In the genomic region with DNA sequence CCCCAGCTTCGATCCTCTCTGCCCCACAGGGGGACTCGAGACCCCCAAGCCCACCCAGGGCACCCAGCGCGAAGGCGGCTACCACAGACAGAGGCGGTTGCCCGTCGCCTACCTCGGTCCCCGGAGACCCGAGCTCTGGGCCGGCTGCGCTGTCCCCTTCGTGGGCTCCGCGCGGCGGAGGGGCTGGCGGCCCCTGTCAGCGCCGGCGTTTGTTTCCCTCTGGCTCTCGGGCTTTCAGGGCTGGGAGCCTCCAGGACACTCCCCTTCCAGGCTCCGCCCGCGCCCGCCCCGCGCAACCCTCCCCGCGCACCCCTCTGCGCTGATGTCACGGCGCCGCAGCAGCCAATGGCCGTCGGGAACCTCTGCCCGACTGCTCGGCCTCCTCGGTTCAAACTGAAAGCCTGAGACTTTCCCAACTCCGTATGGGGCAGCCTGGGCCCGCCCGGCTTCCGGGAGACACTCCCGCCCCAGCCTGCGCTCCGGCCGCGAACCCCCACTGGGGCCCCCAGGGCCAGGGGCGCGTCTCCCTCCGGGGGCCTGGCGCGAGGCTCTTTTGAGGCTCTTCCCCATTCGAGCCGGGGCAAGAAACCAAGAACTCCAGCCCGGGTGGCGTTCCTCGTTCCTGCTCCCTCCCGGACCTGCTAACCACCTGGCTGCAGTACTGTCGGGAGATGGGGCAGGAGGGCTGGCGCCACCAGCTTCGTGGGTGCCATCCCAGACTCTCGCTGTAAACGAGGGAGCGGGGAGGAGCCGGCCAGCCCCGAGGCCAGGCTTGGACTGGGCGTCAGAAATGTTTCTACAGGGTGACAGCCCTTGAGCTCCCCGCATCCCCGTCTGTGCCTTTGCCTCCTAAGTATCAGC, we compare ENCODE assay signal across 1 cellular context.
A peak's percentile ranks its signal among the peaks of the same experiment; 100 is the strongest.
TF ChIP-seq lines count a peak whose summit lies in the region.

A gene with protein sequence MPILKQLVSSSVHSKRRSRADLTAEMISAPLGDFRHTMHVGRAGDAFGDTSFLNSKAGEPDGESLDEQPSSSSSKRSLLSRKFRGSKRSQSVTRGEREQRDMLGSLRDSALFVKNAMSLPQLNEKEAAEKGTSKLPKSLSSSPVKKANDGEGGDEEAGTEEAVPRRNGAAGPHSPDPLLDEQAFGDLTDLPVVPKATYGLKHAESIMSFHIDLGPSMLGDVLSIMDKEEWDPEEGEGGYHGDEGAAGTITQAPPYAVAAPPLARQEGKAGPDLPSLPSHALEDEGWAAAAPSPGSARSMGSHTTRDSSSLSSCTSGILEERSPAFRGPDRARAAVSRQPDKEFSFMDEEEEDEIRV (minus strand): TSS at position 221 of the 861 bp plus-strand sequence. CDS start 25,501 bp downstream, outside the sequence.

TF ChIP-seq in HepG2, 621 proteins besides CTCF, POLR2A, EP300 and RAD21 (continued from another document and continues in another):
- TF ChIP-seq, protein P1, sequence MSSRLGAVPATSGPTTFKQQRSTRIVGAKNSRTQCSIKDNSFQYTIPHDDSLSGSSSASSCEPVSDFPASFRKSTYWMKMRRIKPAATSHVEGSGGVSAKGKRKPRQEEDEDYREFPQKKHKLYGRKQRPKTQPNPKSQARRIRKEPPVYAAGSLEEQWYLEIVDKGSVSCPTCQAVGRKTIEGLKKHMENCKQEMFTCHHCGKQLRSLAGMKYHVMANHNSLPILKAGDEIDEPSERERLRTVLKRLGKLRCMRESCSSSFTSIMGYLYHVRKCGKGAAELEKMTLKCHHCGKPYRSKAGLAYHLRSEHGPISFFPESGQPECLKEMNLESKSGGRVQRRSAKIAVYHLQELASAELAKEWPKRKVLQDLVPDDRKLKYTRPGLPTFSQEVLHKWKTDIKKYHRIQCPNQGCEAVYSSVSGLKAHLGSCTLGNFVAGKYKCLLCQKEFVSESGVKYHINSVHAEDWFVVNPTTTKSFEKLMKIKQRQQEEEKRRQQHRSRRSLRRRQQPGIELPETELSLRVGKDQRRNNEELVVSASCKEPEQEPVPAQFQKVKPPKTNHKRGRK (CRISPR knock-in tag; IDR thresholded peaks at IDR 0.05): no peak
- TF ChIP-seq PHF21A (CRISPR knock-in tag; IDR thresholded peaks at IDR 0.05) (peak; percentile 93), SP2 (CRISPR knock-in tag; IDR thresholded peaks at IDR 0.05) (peak; percentile 44; the same call in 1 of the 2 replicates), ESRRA (CRISPR knock-in tag; IDR thresholded peaks at IDR 0.05; ENCODE audit: low read depth) (peak; percentile 75; the same call in 1 of the 2 replicates), ONECUT2 (CRISPR knock-in tag; IDR thresholded peaks at IDR 0.05) (0 out of 2 replicates have a peak, but pooled peaks have one; percentile 36), ZNF3 (CRISPR knock-in tag; IDR thresholded peaks at IDR 0.05) (no peak), CCDC6 (CRISPR knock-in tag; IDR thresholded peaks at IDR 0.05) (peak; percentile 87), HOXA9 (CRISPR knock-in tag; IDR thresholded peaks at IDR 0.05; ENCODE audit: borderline replicate concordance) (peak; percentile 38; the same call in 1 of the 2 replicates), ZNF138 (CRISPR knock-in tag; IDR thresholded peaks at IDR 0.05; ENCODE audit: low read depth) (peak; percentile 34; the same call in 1 of the 2 replicates), GFI1 (CRISPR knock-in tag; IDR thresholded peaks at IDR 0.05; ENCODE audit: borderline replicate concordance) (peak; percentile 73), NFE2 (CRISPR knock-in tag; IDR thresholded peaks at IDR 0.05) (no peak), ZFP90 (CRISPR knock-in tag; IDR thresholded peaks at IDR 0.05; ENCODE audit: borderline replicate concordance) (no peak; the same call in 1 of the 2 replicates), GTF2F1 (IDR thresholded peaks at IDR 0.05; ENCODE audit: low read length) (no peak), POLR2G (IDR thresholded peaks at IDR 0.05; ENCODE audit: low read depth, low read length) (peak; percentile 84), SRY (CRISPR knock-in tag; IDR thresholded peaks at IDR 0.05) (no peak; the same call in 1 of the 2 replicates), ZNF296 (CRISPR knock-in tag; conservative IDR thresholded peaks at IDR 0.05) (no peak), HOXA5 (CRISPR knock-in tag; IDR thresholded peaks at IDR 0.05) (0 out of 2 replicates have a peak, but pooled peaks have one; percentile 23), ZNF891 (CRISPR knock-in tag; IDR thresholded peaks at IDR 0.05) (peak; percentile 74), ZFP36L2 (CRISPR knock-in tag; IDR thresholded peaks at IDR 0.05) (no peak), ZNF207 (IDR thresholded peaks at IDR 0.05; ENCODE audit: borderline replicate concordance) (no peak), TP53 (CRISPR knock-in tag; conservative IDR thresholded peaks at IDR 0.05) (no peak), ZNF703 (CRISPR knock-in tag; IDR thresholded peaks at IDR 0.05; ENCODE audit: borderline replicate concordance) (peak; percentile 84), ZMYM4 (CRISPR knock-in tag; IDR thresholded peaks at IDR 0.05) (peak; percentile 85), JDP2 (CRISPR knock-in tag; IDR thresholded peaks at IDR 0.05; ENCODE audit: borderline replicate concordance) (no peak; the same call in 1 of the 2 replicates), ZNF34 (CRISPR knock-in tag; IDR thresholded peaks at IDR 0.05; ENCODE audit: borderline replicate concordance) (no peak), ZNF850 (CRISPR knock-in tag; conservative IDR thresholded peaks at IDR 0.05) (peak; percentile 74; the same call in 1 of the 2 replicates), NFYB (CRISPR knock-in tag; IDR thresholded peaks at IDR 0.05) (peak; percentile 85), CAMTA2 (CRISPR knock-in tag; IDR thresholded peaks at IDR 0.05; ENCODE audit: borderline replicate concordance) (peak; percentile 62; the same call in 1 of the 2 replicates), ZNF263 (CRISPR knock-in tag; IDR thresholded peaks at IDR 0.05) (peak; percentile 64), ZNF224 (CRISPR knock-in tag; IDR thresholded peaks at IDR 0.05) (peak; percentile 20; the same call in 1 of the 2 replicates), ZNF605 (CRISPR knock-in tag; IDR thresholded peaks at IDR 0.05) (peak; percentile 57)
- TF ChIP-seq, protein P2, sequence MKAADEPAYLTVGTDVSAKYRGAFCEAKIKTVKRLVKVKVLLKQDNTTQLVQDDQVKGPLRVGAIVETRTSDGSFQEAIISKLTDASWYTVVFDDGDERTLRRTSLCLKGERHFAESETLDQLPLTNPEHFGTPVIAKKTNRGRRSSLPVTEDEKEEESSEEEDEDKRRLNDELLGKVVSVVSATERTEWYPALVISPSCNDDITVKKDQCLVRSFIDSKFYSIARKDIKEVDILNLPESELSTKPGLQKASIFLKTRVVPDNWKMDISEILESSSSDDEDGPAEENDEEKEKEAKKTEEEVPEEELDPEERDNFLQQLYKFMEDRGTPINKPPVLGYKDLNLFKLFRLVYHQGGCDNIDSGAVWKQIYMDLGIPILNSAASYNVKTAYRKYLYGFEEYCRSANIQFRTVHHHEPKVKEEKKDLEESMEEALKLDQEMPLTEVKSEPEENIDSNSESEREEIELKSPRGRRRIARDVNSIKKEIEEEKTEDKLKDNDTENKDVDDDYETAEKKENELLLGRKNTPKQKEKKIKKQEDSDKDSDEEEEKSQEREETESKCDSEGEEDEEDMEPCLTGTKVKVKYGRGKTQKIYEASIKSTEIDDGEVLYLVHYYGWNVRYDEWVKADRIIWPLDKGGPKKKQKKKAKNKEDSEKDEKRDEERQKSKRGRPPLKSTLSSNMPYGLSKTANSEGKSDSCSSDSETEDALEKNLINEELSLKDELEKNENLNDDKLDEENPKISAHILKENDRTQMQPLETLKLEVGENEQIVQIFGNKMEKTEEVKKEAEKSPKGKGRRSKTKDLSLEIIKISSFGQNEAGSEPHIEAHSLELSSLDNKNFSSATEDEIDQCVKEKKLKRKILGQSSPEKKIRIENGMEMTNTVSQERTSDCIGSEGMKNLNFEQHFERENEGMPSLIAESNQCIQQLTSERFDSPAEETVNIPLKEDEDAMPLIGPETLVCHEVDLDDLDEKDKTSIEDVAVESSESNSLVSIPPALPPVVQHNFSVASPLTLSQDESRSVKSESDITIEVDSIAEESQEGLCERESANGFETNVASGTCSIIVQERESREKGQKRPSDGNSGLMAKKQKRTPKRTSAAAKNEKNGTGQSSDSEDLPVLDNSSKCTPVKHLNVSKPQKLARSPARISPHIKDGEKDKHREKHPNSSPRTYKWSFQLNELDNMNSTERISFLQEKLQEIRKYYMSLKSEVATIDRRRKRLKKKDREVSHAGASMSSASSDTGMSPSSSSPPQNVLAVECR (CRISPR knock-in tag; IDR thresholded peaks at IDR 0.05; ENCODE audit: borderline replicate concordance): peak; percentile 92
- TF ChIP-seq, protein P3, sequence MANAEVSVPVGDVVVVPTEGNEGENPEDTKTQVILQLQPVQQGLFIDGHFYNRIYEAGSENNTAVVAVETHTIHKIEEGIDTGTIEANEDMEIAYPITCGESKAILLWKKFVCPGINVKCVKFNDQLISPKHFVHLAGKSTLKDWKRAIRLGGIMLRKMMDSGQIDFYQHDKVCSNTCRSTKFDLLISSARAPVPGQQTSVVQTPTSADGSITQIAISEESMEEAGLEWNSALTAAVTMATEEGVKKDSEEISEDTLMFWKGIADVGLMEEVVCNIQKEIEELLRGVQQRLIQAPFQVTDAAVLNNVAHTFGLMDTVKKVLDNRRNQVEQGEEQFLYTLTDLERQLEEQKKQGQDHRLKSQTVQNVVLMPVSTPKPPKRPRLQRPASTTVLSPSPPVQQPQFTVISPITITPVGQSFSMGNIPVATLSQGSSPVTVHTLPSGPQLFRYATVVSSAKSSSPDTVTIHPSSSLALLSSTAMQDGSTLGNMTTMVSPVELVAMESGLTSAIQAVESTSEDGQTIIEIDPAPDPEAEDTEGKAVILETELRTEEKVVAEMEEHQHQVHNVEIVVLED (CRISPR knock-in tag; IDR thresholded peaks at IDR 0.05; ENCODE audit: borderline replicate concordance): peak; percentile 83
- TF ChIP-seq, protein P4, sequence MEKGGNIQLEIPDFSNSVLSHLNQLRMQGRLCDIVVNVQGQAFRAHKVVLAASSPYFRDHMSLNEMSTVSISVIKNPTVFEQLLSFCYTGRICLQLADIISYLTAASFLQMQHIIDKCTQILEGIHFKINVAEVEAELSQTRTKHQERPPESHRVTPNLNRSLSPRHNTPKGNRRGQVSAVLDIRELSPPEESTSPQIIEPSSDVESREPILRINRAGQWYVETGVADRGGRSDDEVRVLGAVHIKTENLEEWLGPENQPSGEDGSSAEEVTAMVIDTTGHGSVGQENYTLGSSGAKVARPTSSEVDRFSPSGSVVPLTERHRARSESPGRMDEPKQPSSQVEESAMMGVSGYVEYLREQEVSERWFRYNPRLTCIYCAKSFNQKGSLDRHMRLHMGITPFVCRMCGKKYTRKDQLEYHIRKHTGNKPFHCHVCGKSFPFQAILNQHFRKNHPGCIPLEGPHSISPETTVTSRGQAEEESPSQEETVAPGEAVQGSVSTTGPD (CRISPR knock-in tag; IDR thresholded peaks at IDR 0.05): no peak
- TF ChIP-seq, protein P5, sequence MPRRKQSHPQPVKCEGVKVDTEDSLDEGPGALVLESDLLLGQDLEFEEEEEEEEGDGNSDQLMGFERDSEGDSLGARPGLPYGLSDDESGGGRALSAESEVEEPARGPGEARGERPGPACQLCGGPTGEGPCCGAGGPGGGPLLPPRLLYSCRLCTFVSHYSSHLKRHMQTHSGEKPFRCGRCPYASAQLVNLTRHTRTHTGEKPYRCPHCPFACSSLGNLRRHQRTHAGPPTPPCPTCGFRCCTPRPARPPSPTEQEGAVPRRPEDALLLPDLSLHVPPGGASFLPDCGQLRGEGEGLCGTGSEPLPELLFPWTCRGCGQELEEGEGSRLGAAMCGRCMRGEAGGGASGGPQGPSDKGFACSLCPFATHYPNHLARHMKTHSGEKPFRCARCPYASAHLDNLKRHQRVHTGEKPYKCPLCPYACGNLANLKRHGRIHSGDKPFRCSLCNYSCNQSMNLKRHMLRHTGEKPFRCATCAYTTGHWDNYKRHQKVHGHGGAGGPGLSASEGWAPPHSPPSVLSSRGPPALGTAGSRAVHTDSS (CRISPR knock-in tag; conservative IDR thresholded peaks at IDR 0.05): no peak
- TF ChIP-seq, protein P6, sequence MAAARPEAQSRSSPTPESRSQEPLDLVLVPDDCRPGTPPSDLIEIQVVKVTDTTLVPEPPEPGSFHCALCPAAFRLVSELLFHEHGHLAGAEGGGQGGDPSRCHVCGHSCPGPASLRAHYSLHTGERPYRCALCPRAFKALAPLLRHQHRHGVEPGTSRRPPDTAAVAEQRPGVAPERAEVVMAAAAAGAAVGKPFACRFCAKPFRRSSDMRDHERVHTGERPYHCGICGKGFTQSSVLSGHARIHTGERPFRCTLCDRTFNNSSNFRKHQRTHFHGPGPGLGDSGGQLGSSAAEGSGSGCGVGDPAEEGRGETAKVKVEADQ (CRISPR knock-in tag; IDR thresholded peaks at IDR 0.05; ENCODE audit: borderline replicate concordance): 0 out of 2 replicates have a peak, but pooled peaks have one; percentile 81
- TF ChIP-seq, protein P7, sequence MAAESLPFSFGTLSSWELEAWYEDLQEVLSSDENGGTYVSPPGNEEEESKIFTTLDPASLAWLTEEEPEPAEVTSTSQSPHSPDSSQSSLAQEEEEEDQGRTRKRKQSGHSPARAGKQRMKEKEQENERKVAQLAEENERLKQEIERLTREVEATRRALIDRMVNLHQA (CRISPR knock-in tag; IDR thresholded peaks at IDR 0.05): no peak; the same call in 1 of the 2 replicates
- TF ChIP-seq, protein P8, sequence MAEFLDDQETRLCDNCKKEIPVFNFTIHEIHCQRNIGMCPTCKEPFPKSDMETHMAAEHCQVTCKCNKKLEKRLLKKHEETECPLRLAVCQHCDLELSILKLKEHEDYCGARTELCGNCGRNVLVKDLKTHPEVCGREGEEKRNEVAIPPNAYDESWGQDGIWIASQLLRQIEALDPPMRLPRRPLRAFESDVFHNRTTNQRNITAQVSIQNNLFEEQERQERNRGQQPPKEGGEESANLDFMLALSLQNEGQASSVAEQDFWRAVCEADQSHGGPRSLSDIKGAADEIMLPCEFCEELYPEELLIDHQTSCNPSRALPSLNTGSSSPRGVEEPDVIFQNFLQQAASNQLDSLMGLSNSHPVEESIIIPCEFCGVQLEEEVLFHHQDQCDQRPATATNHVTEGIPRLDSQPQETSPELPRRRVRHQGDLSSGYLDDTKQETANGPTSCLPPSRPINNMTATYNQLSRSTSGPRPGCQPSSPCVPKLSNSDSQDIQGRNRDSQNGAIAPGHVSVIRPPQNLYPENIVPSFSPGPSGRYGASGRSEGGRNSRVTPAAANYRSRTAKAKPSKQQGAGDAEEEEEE (CRISPR knock-in tag; IDR thresholded peaks at IDR 0.05; ENCODE audit: borderline replicate concordance): no peak; the same call in 1 of the 2 replicates
- TF ChIP-seq, protein P9, sequence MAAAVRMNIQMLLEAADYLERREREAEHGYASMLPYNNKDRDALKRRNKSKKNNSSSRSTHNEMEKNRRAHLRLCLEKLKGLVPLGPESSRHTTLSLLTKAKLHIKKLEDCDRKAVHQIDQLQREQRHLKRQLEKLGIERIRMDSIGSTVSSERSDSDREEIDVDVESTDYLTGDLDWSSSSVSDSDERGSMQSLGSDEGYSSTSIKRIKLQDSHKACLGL (CRISPR knock-in tag; IDR thresholded peaks at IDR 0.05): peak; percentile 60
- TF ChIP-seq, protein P10, sequence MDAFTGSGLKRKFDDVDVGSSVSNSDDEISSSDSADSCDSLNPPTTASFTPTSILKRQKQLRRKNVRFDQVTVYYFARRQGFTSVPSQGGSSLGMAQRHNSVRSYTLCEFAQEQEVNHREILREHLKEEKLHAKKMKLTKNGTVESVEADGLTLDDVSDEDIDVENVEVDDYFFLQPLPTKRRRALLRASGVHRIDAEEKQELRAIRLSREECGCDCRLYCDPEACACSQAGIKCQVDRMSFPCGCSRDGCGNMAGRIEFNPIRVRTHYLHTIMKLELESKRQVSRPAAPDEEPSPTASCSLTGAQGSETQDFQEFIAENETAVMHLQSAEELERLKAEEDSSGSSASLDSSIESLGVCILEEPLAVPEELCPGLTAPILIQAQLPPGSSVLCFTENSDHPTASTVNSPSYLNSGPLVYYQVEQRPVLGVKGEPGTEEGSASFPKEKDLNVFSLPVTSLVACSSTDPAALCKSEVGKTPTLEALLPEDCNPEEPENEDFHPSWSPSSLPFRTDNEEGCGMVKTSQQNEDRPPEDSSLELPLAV (CRISPR knock-in tag; conservative IDR thresholded peaks at IDR 0.05; ENCODE audit: low read depth): no peak
